8 cellular contexts compared by ENCODE assay signal in the genomic region with DNA sequence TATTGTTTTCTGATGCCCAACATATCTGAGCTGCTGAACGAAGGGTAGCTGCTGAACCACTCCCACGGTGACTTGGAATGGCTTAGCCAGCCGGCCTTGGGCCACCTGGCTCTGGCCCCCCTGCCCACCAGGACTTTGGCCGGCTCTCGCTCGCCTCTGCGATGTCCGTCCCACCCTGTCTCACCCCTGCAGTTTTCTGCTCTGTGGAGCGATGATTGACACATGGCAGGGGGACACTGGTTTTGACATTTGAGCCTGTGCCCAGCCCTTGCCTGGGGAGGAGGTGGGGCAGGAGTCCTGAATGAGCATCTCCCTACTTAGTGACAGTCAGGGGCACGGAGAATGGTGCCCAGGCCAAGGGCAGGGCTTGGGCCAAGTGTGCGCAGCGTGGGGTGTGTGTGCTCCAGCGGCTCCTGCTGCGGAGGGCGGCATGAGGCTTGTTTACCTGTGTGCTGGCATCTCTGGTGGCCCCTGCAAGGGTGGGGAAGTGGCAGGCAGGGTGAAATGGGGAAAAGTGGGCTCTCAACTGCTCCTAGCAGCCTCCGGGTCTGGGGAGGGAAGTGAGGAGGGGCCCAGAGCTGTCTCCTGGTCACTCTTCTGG.
DNase-seq lines count a peak whose midpoint lies in the region; ATAC-seq and TF ChIP-seq lines count a peak whose summit lies in the region.

No MANE protein-coding gene starts in this region.

- H3K79me2 ChIP-seq in DND-41 (ENCODE audit: insufficient read depth, low read length), result no peaks in the 10 kb centered on the region
- H3K79me2 ChIP-seq in SU-DHL-6 (ENCODE audit: insufficient read depth, low read length), result no peaks in the 10 kb centered on the region

- peak overlapping the region; percentile 82 for H3K27ac ChIP-seq in DND-41 (ENCODE audit: low read length)
- H3K27ac ChIP-seq in SU-DHL-6 (ENCODE audit: low read depth, low read length), result no peak overlapping the region
- H3K27ac ChIP-seq in rectal smooth muscle tissue (ENCODE audit: low read depth, low read length), result no peak overlapping the region

- H3K9me2 ChIP-seq in SU-DHL-6 (replicated peaks; ENCODE audit: insufficient read depth, low read length), result no peaks in the 10 kb centered on the region

- in situ Hi-C loops in KBM-7 (cut with MboI; ENCODE audit: low pct_unique_long_range_greater_than_20kb, low sequenced_read_pairs), result no loop called here

- H3K4me3 ChIP-seq in DND-41 (ENCODE audit: low read depth in 1 of 2, low read length in 2 of 2), result peak overlapping the region in 1 of 2 experiments; percentile 96; a peak in 3 of 4 replicates
- no peak overlapping the region for H3K4me3 ChIP-seq in SU-DHL-6 (ENCODE audit: insufficient read depth, low read length, poor library complexity, severe bottlenecking)
- peak overlapping the region; percentile 50 to 84 for H3K4me3 ChIP-seq in foreskin fibroblast (ENCODE audit: low read depth in 1 of 2, low read length in 2 of 2)
- peak overlapping the region; percentile 57 for H3K4me3 ChIP-seq in rectal smooth muscle tissue (ENCODE audit: low read length)

- H2AFZ ChIP-seq in DND-41 (ENCODE audit: low read depth, low read length), result peak overlapping the region; percentile 96
- H2AFZ ChIP-seq in SU-DHL-6 (ENCODE audit: low read depth, low read length, severe bottlenecking), result peak overlapping the region; percentile 75

- no peaks in the 10 kb centered on the region for H4K20me1 ChIP-seq in DND-41 (ENCODE audit: insufficient read depth, low read length)
- no peaks in the 10 kb centered on the region for H4K20me1 ChIP-seq in SU-DHL-6 (ENCODE audit: low read depth, low read length)

- TF ChIP-seq CTCF in DND-41 (IDR thresholded peaks at IDR 0.05; ENCODE audit: borderline replicate concordance, extremely low read depth, low read length, poor library complexity, severe bottlenecking), result no peak
- no peak for TF ChIP-seq CTCF in SU-DHL-6 (IDR thresholded peaks at IDR 0.05; ENCODE audit: insufficient read depth, low read length, poor library complexity, severe bottlenecking)
- no peak for TF ChIP-seq CTCF in foreskin fibroblast (IDR thresholded peaks at IDR 0.05; ENCODE audit: low read depth, low read length)

- DNase-seq in DND-41 (no peak), foreskin fibroblast (no peak), KBM-7 (no peak), NCI-H2171 treated with DMSO at 0.1 percent for 48 hours (lab: John Stamatoyannopoulos, UW) (no peak)
- no peak for DNase-seq in activated CD4-positive, CD25-positive, alpha-beta regulatory T cell treated with anti-CD3 and anti-CD28 coated beads, Interleukin-2, amount 50 U/mL, for 72 hours

- ATAC-seq in DND-41 (ENCODE audit: insufficient read depth, low read depth) (no peak), GM18873 (IDR thresholded peaks at IDR 0.05; ENCODE audit: low FRiP score, unreplicated experiment) (no peak)

- H3K9ac ChIP-seq in DND-41 (ENCODE audit: low read depth, low read length) (peak overlapping the region; percentile 92), SU-DHL-6 (ENCODE audit: low read length) (peak overlapping the region; percentile 64; the same call in 1 of the 2 replicates), rectal smooth muscle tissue (ENCODE audit: low read length) (no peak overlapping the region)

- H3K36me3 ChIP-seq in DND-41 (ENCODE audit: insufficient read depth, low read length) (no peaks in the 10 kb centered on the region), SU-DHL-6 (ENCODE audit: low read length) (no peaks in the 10 kb centered on the region), rectal smooth muscle tissue (ENCODE audit: control insufficient read depth, insufficient read depth, low read length) (no peaks in the 10 kb centered on the region)

- H3F3A ChIP-seq in SU-DHL-6 (ENCODE audit: insufficient read depth), result 0 out of 2 replicates have a peak, but pooled peaks cover 3% of the 10 kb centered on the region

- H3K4me2 ChIP-seq in DND-41 (ENCODE audit: insufficient read depth, low read length) (peak overlapping the region; percentile 98), SU-DHL-6 (ENCODE audit: low read depth, low read length, poor library complexity, severe bottlenecking) (peak overlapping the region; percentile 84)

- no peaks in the 10 kb centered on the region for H3K9me3 ChIP-seq in DND-41 (ENCODE audit: insufficient read depth, low read length, severe bottlenecking)
- no peaks in the 10 kb centered on the region for H3K9me3 ChIP-seq in SU-DHL-6 (ENCODE audit: insufficient read depth, low read length)

- H3K27me3 ChIP-seq in DND-41 (ENCODE audit: insufficient read depth, low read length, poor library complexity) (no peaks in the 10 kb centered on the region), SU-DHL-6 (ENCODE audit: low read length) (no peaks in the 10 kb centered on the region), rectal smooth muscle tissue (ENCODE audit: control insufficient read depth, insufficient read depth, low read length) (no peaks in the 10 kb centered on the region)

- H3K4me1 ChIP-seq in DND-41 (ENCODE audit: insufficient read depth, low read length), result peaks cover 24% of the 10 kb centered on the region
- H3K4me1 ChIP-seq in rectal smooth muscle tissue (ENCODE audit: control insufficient read depth, insufficient read depth, low read length), result peaks cover 3% of the 10 kb centered on the region
